In the genomic region with DNA sequence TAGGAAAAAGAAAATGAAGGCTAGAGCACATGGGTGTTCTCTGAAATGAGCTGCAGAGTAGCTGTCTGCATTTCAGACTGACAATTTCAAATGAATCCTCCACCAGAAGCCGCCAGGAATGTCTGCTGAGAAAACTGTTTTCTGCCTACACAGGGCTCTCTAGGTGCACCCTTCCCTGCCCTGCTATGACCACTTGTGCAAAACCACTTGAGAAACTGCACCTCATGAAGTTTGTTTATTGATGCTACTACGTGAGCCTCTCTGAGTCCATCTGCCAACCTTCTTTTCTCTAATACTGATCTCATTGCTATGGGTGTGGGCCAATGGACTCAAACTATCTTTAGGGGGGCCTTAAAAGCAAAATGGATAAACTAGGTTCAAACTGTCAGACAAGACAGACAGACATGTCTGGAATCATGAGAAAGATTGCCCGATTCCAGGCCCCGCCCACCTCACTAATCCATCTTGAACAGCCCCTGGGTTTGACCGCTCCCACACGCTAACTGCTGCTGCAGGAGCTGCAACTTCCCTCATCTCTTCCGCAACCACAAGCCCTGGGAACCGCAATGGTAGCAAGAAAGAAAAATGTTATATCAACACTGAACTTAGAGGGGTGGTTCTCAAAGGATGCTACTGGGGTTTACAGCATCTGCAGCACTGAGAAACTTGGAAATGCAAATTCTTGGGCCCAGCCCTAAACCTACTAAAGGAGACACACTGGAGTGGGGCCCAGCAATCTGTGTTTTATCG, we compare ENCODE assay signal across 8 cellular contexts. TPM values are rescaled to one million over a fixed set of nuclear protein-coding genes. Genes with fewer than 3 reads are reported as not detected.
DNase-seq lines count a peak whose midpoint lies in the region; ATAC-seq and TF ChIP-seq lines count a peak whose summit lies in the region.

No MANE protein-coding gene starts in this region.

- peaks cover 51% of the 10 kb centered on the region for H3K4me1 Mint-ChIP-seq in activated CD4-positive, alpha-beta T cell treated with anti-CD3 and anti-CD28 coated beads for 36 hours

- ATAC-seq in activated CD4-positive, alpha-beta T cell treated with anti-CD3 and anti-CD28 coated beads for 36 hours: peak; percentile 2
- peak; percentile 37 for ATAC-seq in HG02840 (IDR thresholded peaks at IDR 0.05; ENCODE audit: low FRiP score, unreplicated experiment)

- H3K4me3 Mint-ChIP-seq in activated CD4-positive, alpha-beta T cell treated with anti-CD3 and anti-CD28 coated beads for 36 hours: no peak overlapping the region

- TF ChIP-seq RAD21 in SK-N-SH (IDR thresholded peaks at IDR 0.05; ENCODE audit: low read length): no peak

- no peak for TF ChIP-seq EP300 in SK-N-SH (IDR thresholded peaks at IDR 0.05; ENCODE audit: borderline replicate concordance in 1 of 2, low read depth in 1 of 2, low read length in 1 of 2)

- H2AFZ ChIP-seq in osteoblast (ENCODE audit: low read length) (no peak overlapping the region), SK-N-SH (ENCODE audit: low read depth) (no peak overlapping the region)

- intact Hi-C loops in activated CD4-positive, alpha-beta T cell treated with anti-CD3 and anti-CD28 coated beads for 36 hours (cut with DNase I, micrococcal nuclease): loop anchor here (1.0 to 2.0 kb wide), 2 partner anchors 9 to 17 kb away; partner anchors contain the start of gene CD47 (in 1 of the 2)

- no peak overlapping the region for H3K4me3 ChIP-seq in osteoblast (ENCODE audit: insufficient read depth, low read length)
- no peak overlapping the region for H3K4me3 ChIP-seq in SK-N-SH (ENCODE audit: low read depth in 2 of 2, low read length in 1 of 2)

- H3K27me3 ChIP-seq in osteoblast (ENCODE audit: insufficient read depth, low read length): no peaks in the 10 kb centered on the region
- no peaks in the 10 kb centered on the region for H3K27me3 ChIP-seq in SK-N-SH (ENCODE audit: insufficient read depth)

- H3K4me2 ChIP-seq in osteoblast (ENCODE audit: insufficient read depth, low read length) (no peak overlapping the region), SK-N-SH (no peak overlapping the region)

- no peak overlapping the region for H3K9ac ChIP-seq in SK-N-SH

- H3K27ac ChIP-seq in osteoblast (ENCODE audit: low read depth, low read length) (no peak overlapping the region), SK-N-SH (ENCODE audit: low read depth in 2 of 2, low read length in 1 of 2) (no peak overlapping the region)

- WGBS in SK-N-SH (ENCODE audit: low lambda C conversion rate): 91% methylated on average over 9 of the region's 9 CpGs

- no peaks in the 10 kb centered on the region for H3K9me2 ChIP-seq in SK-N-SH

- CTCF ChIA-PET in activated CD4-positive, alpha-beta T cell treated with anti-CD3 and anti-CD28 coated beads for 36 hours (lab: Charles Lee): interaction anchor here (1.1 kb wide), 2 partner anchors 15 to 21 kb away, joined by 3 read pairs; no protein-coding TSS in a partner anchor
- CTCF ChIA-PET in SK-N-SH (lab: Yijun Ruan, JAX): interaction anchor here (1.1 kb wide), 1 partner anchor 18 kb away, joined by 3 read pairs; no protein-coding TSS in a partner anchor

- no peaks in the 10 kb centered on the region for H3K9me3 Mint-ChIP-seq in activated CD4-positive, alpha-beta T cell treated with anti-CD3 and anti-CD28 coated beads for 36 hours (ENCODE audit: low read depth)

- TF ChIP-seq CTCF in osteoblast (IDR thresholded peaks at IDR 0.05; ENCODE audit: extremely low read depth, low read depth, low read length): no peak
- TF ChIP-seq CTCF in SK-N-SH (IDR thresholded peaks at IDR 0.05): no peak

- no peak overlapping the region for H3K27ac Mint-ChIP-seq in activated CD4-positive, alpha-beta T cell treated with anti-CD3 and anti-CD28 coated beads for 36 hours

- no peaks in the 10 kb centered on the region for H3F3A ChIP-seq in SK-N-SH (replicated peaks; ENCODE audit: insufficient read depth)

- H3K36me3 ChIP-seq in osteoblast (ENCODE audit: insufficient read depth, low read length) (no peaks in the 10 kb centered on the region), SK-N-SH (replicated peaks in 1 of 2; ENCODE audit: control insufficient read depth in 1 of 2, insufficient read depth in 2 of 2, low read length in 1 of 2) (no peaks in the 10 kb centered on the region)

- H3K4me1 ChIP-seq in osteoblast (ENCODE audit: insufficient read depth, low read length) (no peaks in the 10 kb centered on the region), SK-N-SH (ENCODE audit: control insufficient read depth in 1 of 2, insufficient read depth in 2 of 2, low read depth in 1 of 2, low read length in 1 of 2) (peaks cover 0 to 8% of the 10 kb centered on the region in 2 experiments; a peak in 2 of 4 replicates)

- POLR2A ChIA-PET in activated CD4-positive, alpha-beta T cell treated with anti-CD3 and anti-CD28 coated beads for 36 hours (lab: Charles Lee): interaction anchor here (0.6 kb wide), 1 partner anchor 14 kb away, joined by 3 read pairs; no protein-coding TSS in a partner anchor
- POLR2A ChIA-PET in SK-N-SH (lab: Yijun Ruan, JAX): no interaction called here

- H4K20me1 ChIP-seq in osteoblast (ENCODE audit: insufficient read depth, low read length) (no peaks in the 10 kb centered on the region), SK-N-SH (ENCODE audit: insufficient read depth) (no peaks in the 10 kb centered on the region)

- no peaks in the 10 kb centered on the region for H3K79me2 ChIP-seq in osteoblast (ENCODE audit: insufficient read depth, low read length)
- H3K79me2 ChIP-seq in SK-N-SH (ENCODE audit: insufficient read depth): no peaks in the 10 kb centered on the region

- H3K36me3 Mint-ChIP-seq in activated CD4-positive, alpha-beta T cell treated with anti-CD3 and anti-CD28 coated beads for 36 hours (ENCODE audit: low read depth): no peaks in the 10 kb centered on the region

- no peaks in the 10 kb centered on the region for H3K27me3 Mint-ChIP-seq in activated CD4-positive, alpha-beta T cell treated with anti-CD3 and anti-CD28 coated beads for 36 hours

- no peaks in the 10 kb centered on the region for H3K9me3 ChIP-seq in osteoblast (ENCODE audit: low read depth, low read length)
- H3K9me3 ChIP-seq in SK-N-SH: no peaks in the 10 kb centered on the region

- DNase-seq in activated CD4-positive, alpha-beta T cell treated with anti-CD3 and anti-CD28 coated beads for 36 hours: peak; percentile 27
- no peak for DNase-seq in activated CD4-positive, alpha-beta T cell treated with anti-CD3 and anti-CD28 coated beads, Interleukin-2, amount 50 U/mL, for 4 hours
- DNase-seq in SIG-M5 (lab: John Stamatoyannopoulos, UW) (peak; percentile 55), osteoblast (ENCODE audit: insufficient read length, low spot score, missing footprints) (peak; percentile 3), NCI-H345 (lab: John Stamatoyannopoulos, UW) (no peak), NCI-H748 treated with DMSO at 0.1 percent for 48 hours (lab: John Stamatoyannopoulos, UW) (no peak), SK-N-SH (no peak)

TF ChIP-seq in SK-N-SH, 30 proteins besides CTCF, POLR2A, EP300 and RAD21 (continues in another document):
- TF ChIP-seq SIN3A (IDR thresholded peaks at IDR 0.05; ENCODE audit: borderline replicate concordance, low read depth, low read length): no peak
- no peak for TF ChIP-seq FOXM1 (IDR thresholded peaks at IDR 0.05; ENCODE audit: low read depth)
- no peak for TF ChIP-seq GATA2 (CRISPR knock-in tag; IDR thresholded peaks at IDR 0.05)
- no peak for TF ChIP-seq JUND (IDR thresholded peaks at IDR 0.05)
- no peak for TF ChIP-seq MAX (IDR thresholded peaks at IDR 0.05; ENCODE audit: low read depth)
- TF ChIP-seq GABPA (IDR thresholded peaks at IDR 0.05; ENCODE audit: low read depth): no peak
- no peak for TF ChIP-seq RXRA (IDR thresholded peaks at IDR 0.05; ENCODE audit: borderline replicate concordance, low read depth)
- TF ChIP-seq MXI1 (IDR thresholded peaks at IDR 0.05; ENCODE audit: low read depth, low read length): no peak
- TF ChIP-seq, protein P1, sequence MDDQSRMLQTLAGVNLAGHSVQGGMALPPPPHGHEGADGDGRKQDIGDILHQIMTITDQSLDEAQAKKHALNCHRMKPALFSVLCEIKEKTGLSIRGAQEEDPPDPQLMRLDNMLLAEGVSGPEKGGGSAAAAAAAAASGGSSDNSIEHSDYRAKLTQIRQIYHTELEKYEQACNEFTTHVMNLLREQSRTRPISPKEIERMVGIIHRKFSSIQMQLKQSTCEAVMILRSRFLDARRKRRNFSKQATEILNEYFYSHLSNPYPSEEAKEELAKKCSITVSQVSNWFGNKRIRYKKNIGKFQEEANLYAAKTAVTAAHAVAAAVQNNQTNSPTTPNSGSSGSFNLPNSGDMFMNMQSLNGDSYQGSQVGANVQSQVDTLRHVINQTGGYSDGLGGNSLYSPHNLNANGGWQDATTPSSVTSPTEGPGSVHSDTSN (IDR thresholded peaks at IDR 0.05): no peak
- no peak for TF ChIP-seq FOSL2 (IDR thresholded peaks at IDR 0.05; ENCODE audit: borderline replicate concordance, low read depth)
- no peak for TF ChIP-seq YY1 (IDR thresholded peaks at IDR 0.05; ENCODE audit: low read depth)
- no peak for TF ChIP-seq CHD2 (IDR thresholded peaks at IDR 0.05; ENCODE audit: low read length, partially characterized antibody)
- no peak for TF ChIP-seq RFX5 (IDR thresholded peaks at IDR 0.05; ENCODE audit: low read length)
- no peak for TF ChIP-seq FOXJ3 (CRISPR knock-in tag; IDR thresholded peaks at IDR 0.05)
- TF ChIP-seq TCF12 (IDR thresholded peaks at IDR 0.05): no peak

RNA-seq across cellular contexts. Expression of gene CD47, which starts 9.0 kb away (rescaled TPM):
- 100 to 1,000 TPM in 1 of 2 experiments, 10 to 100 TPM in 1; 58.6 to 104 TPM for total RNA-seq in activated CD4-positive, alpha-beta T cell treated with anti-CD3 and anti-CD28 coated beads for 36 hours
- 72.7 and 76.0 TPM in 2 replicates for total RNA-seq in osteoblast
- 19.6 and 20.0 TPM in 2 replicates for polyA plus RNA-seq in SK-N-SH (2012; rRNA removed)
- polyA plus RNA-seq in SK-N-SH (2012; cell fraction: cytosol; rRNA removed): 27.8 and 35.8 TPM in 2 replicates
- polyA plus RNA-seq in SK-N-SH (2012; cell fraction: nucleus; rRNA removed): 11.7 and 24.3 TPM in 2 replicates

Comparison
In these comparisons a context has a peak if more than half of its experiments do, and no peak if none do; other contexts are left out.
1. DNase-seq: peak in activated CD4-positive, alpha-beta T cell treated with anti-CD3 and anti-CD28 coated beads for 36 hours (single experiment), SIG-M5 (single experiment) and osteoblast (single experiment); none in activated CD4-positive, alpha-beta T cell treated with anti-CD3 and anti-CD28 coated beads, Interleukin-2, amount 50 U/mL, for 4 hours (0 of 2), NCI-H345 (single experiment), NCI-H748 treated with DMSO at 0.1 percent for 48 hours (single experiment) and SK-N-SH (single experiment).